8 cellular contexts compared by ENCODE assay signal in the genomic region with DNA sequence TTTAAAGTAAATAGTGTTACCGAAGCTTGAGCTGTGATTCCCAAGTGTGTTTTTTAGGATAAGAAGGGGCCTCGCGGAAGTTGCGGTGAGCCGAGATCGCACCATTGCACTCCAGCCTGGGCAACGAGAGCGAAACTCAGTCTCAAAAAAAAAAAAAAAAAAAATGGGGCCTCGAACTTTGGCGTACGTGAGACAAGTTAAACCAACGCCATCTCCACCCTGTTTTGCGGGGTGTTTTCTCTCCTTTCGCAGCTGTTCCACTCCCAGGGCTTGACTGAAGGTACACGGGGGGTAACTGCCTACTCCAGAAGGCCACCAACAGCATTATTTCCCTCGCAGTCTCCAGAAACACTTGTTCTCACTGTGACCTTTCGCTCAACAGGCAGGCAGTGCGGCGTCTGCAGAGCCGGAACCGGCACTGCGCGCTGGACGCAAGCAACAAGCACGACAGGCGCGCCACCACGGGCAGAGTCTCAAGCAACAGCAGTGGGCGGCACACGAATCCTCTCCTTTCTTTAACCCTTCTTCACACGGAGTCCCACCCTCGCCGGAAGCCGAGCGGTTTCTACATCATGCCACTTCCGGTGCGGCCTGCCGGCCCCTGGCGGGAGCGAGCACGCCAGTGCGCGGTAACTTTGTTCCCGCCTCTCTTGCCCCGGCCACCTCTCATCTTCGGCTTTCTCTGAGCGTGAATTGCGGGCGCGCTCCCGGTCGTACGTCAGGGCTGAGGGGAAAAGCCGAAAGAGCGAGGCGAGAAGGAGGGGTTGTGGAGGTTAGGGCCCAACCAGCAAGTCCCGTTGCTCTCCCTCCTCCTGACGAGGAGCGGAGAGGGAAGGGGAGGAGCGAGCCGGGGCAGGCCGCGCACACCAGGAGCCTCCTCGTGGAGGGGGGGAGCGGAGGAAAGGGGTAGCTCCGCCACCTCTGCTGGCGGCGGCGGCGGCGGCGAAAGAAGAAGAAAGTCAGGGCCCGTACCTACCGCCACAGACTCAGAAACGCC. TPM values are rescaled to one million over a fixed set of nuclear protein-coding genes. Genes with fewer than 3 reads are reported as not detected.
DNase-seq lines count a peak whose midpoint lies in the region; ATAC-seq and TF ChIP-seq lines count a peak whose summit lies in the region.

No MANE protein-coding gene starts in this region.

- TF ChIP-seq CTCF in left lung (IDR thresholded peaks at IDR 0.05) = no peak

- peaks cover 18 to 42% (median 30%) of the 10 kb centered on the region in 4 donors for H3K4me1 Mint-ChIP-seq in CD4-positive, CD25-positive, alpha-beta regulatory T cell

- peak overlapping the region; percentile 91 to 98 (median 98) for H3K4me3 Mint-ChIP-seq in CD4-positive, CD25-positive, alpha-beta regulatory T cell

- H3K4me1 ChIP-seq in CD4-positive, CD25-positive, alpha-beta regulatory T cell (ENCODE audit: control insufficient read depth, insufficient read depth, low read length, poor library complexity, severe bottlenecking) = peaks cover 41% of the 10 kb centered on the region
- peaks cover 3 to 32% of the 10 kb centered on the region in 2 donors for H3K4me1 ChIP-seq in left lung

- H3K27ac Mint-ChIP-seq in CD4-positive, CD25-positive, alpha-beta regulatory T cell = peak overlapping the region; percentile 99 to 100 (median 99)

- intact Hi-C loops in left lung (cut with DNase I) = no loop called here

- no peaks in the 10 kb centered on the region for H3K27me3 ChIP-seq in CD4-positive, CD25-positive, alpha-beta regulatory T cell (ENCODE audit: control insufficient read depth, insufficient read depth, low read length)
- H3K27me3 ChIP-seq in left lung = no peaks in the 10 kb centered on the region

- peaks cover 16% of the 10 kb centered on the region for H3K27me3 Mint-ChIP-seq in CD4-positive, CD25-positive, alpha-beta regulatory T cell

- no peaks in the 10 kb centered on the region for H3K36me3 Mint-ChIP-seq in CD4-positive, CD25-positive, alpha-beta regulatory T cell

- H3K27ac ChIP-seq in CD4-positive, CD25-positive, alpha-beta regulatory T cell (ENCODE audit: insufficient read depth, low read length, poor library complexity, severe bottlenecking) = peak overlapping the region; percentile 99
- peak overlapping the region; percentile 100 for H3K27ac ChIP-seq in left lung

- DNase-seq in CD4-positive, CD25-positive, alpha-beta regulatory T cell = peak; percentile 96 to 100 (median 99)
- DNase-seq in NCI-H774 (lab: John Stamatoyannopoulos, UW) = peak; percentile 99
- DNase-seq in activated CD4-positive, alpha-beta T cell treated with anti-CD3 and anti-CD28 coated beads, Interleukin-2, amount 50 U/mL, for 48 hours = peak; percentile 96 to 98
- peak; percentile 100 for DNase-seq in dermis blood vessel endothelial cell
- DNase-seq in left lung = peak; percentile 99
- DNase-seq in stimulated activated CD4-positive, alpha-beta T cell treated with anti-CD3 and anti-CD28 coated beads, Interleukin-2, amount 100 ng/mL, for 4 hours (ENCODE audit: low read depth) = peak; percentile 97

- peaks cover 0 to 6% (median 0%) of the 10 kb centered on the region in 7 donors for H3K9me3 Mint-ChIP-seq in CD4-positive, CD25-positive, alpha-beta regulatory T cell

- ATAC-seq in CD4-positive, CD25-positive, alpha-beta regulatory T cell (ENCODE audit: low read depth in 2 of 2) = peak; percentile 73 to 77
- ATAC-seq in GM19438 (IDR thresholded peaks at IDR 0.05; ENCODE audit: low read depth, unreplicated experiment) (peak; percentile 60), HG03571 (IDR thresholded peaks at IDR 0.05; ENCODE audit: unreplicated experiment) (peak; percentile 63), left lung (peak; percentile 88)

- peak overlapping the region; percentile 83 for H3K4me3 ChIP-seq in CD4-positive, CD25-positive, alpha-beta regulatory T cell (ENCODE audit: low read depth, low read length)
- H3K4me3 ChIP-seq in left lung = peak overlapping the region; percentile 74 to 95

- no peaks in the 10 kb centered on the region for H3K36me3 ChIP-seq in CD4-positive, CD25-positive, alpha-beta regulatory T cell (ENCODE audit: control insufficient read depth, insufficient read depth, low read length)
- no peaks in the 10 kb centered on the region for H3K36me3 ChIP-seq in left lung

- H3K9me3 ChIP-seq in CD4-positive, CD25-positive, alpha-beta regulatory T cell (ENCODE audit: control insufficient read depth in 2 of 2, low read length in 2 of 2) = no peaks in the 10 kb centered on the region
- no peaks in the 10 kb centered on the region for H3K9me3 ChIP-seq in left lung

RNA-seq across cellular contexts. Expression of a gene that starts 0.8 kb away (rescaled TPM):
- 124 TPM for total RNA-seq in CD4-positive, CD25-positive, alpha-beta regulatory T cell
- polyA plus RNA-seq in CD4-positive, CD25-positive, alpha-beta regulatory T cell = 10 to 100 TPM; 23.7 to 34.0 (median 33.7) TPM
- total RNA-seq in dermis blood vessel endothelial cell = 57.1 and 78.1 TPM in 2 replicates
- total RNA-seq in left lung = 10 to 100 TPM; 38.0 to 43.2 TPM

Comparison
In these comparisons a context has a peak if more than half of its experiments do, and no peak if none do; other contexts are left out.
1. Peak in every context shown above with its lines: DNase-seq, ATAC-seq, H3K4me3 ChIP-seq and H3K27ac ChIP-seq.